Comparison of ENCODE assay signal across 1 cellular context in genomic region chr2:121429119-121429903, GRCh38.
TF ChIP-seq lines count a peak whose summit lies in the region.

No MANE protein-coding gene starts in this region.

TF ChIP-seq in HepG2, 621 proteins besides CTCF, POLR2A, EP300 and RAD21 (continued from another document):
- TF ChIP-seq ZBTB8A (CRISPR knock-in tag; IDR thresholded peaks at IDR 0.05; ENCODE audit: borderline replicate concordance, low read depth) = no peak
- TF ChIP-seq ELF4 (CRISPR knock-in tag; IDR thresholded peaks at IDR 0.05; ENCODE audit: borderline replicate concordance) = no peak
- TF ChIP-seq HINFP (CRISPR knock-in tag; IDR thresholded peaks at IDR 0.05; ENCODE audit: low read depth) = no peak
- no peak for TF ChIP-seq DPF2 (CRISPR knock-in tag; IDR thresholded peaks at IDR 0.05; ENCODE audit: borderline replicate concordance, low read depth)
